ENCODE assay signal across 8 cellular contexts in genomic region chr18:5294618-5295230, GRCh38. TPM values are rescaled to one million over a fixed set of nuclear protein-coding genes. Genes with fewer than 3 reads are reported as not detected.
DNase-seq lines count a peak whose midpoint lies in the region; ATAC-seq and TF ChIP-seq lines count a peak whose summit lies in the region.

No MANE protein-coding gene starts in this region.

- intact Hi-C loops in OCI-LY7 (cut with micrococcal nuclease; ENCODE audit: unreplicated experiment) = loop anchor here (5.0 to 10.0 kb wide), 3 partner anchors 127 to 1380 kb away; no protein-coding TSS in a partner anchor

- H3K4me2 ChIP-seq in OCI-LY7 (ENCODE audit: low read length) (peak overlapping the region; percentile 98), neural cell (ENCODE audit: low read length) (peak overlapping the region; percentile 77)

- peak; percentile 38 for TF ChIP-seq RAD21 in neural cell (conservative IDR thresholded peaks at IDR 0.05)

- H4K20me1 ChIP-seq in OCI-LY7 (ENCODE audit: insufficient read depth, low read length) (no peaks in the 10 kb centered on the region), neural cell (ENCODE audit: insufficient read depth) (no peaks in the 10 kb centered on the region)

- DNase-seq in AML-193 (lab: John Stamatoyannopoulos, UW) (peak; percentile 41 to 74), GM19238 (ENCODE audit: insufficient read length, low spot score) (peak; percentile 31), OCI-LY7 (ENCODE audit: low spot score) (peak; percentile 70), fibroblast of mammary gland (ENCODE audit: low read depth) (peak; percentile 47), substantia nigra (lab: John Stamatoyannopoulos, UW) (peak in 41 of 49 donors; percentile 8 to 69 (median 49))
- DNase-seq in activated T-cell treated with anti-CD3 and anti-CD28 coated beads, Interleukin-2, amount 50 U/mL, for 48 hours = peak; percentile 74 to 75

- peak overlapping the region; percentile 79 for H3K9ac ChIP-seq in neural cell (ENCODE audit: low read length)

- H3K9me2 ChIP-seq in OCI-LY7 (ENCODE audit: insufficient read depth, low read length) = no peaks in the 10 kb centered on the region
- H3K9me2 ChIP-seq in neural cell (ENCODE audit: insufficient read depth, low read length) = no peaks in the 10 kb centered on the region

- no peak for TF ChIP-seq CTCF in OCI-LY7 (conservative IDR thresholded peaks at IDR 0.05; ENCODE audit: low read length)
- no peak for TF ChIP-seq CTCF in fibroblast of mammary gland (conservative IDR thresholded peaks at IDR 0.05; ENCODE audit: control insufficient read depth, insufficient read depth, low read depth, low read length)
- TF ChIP-seq CTCF in neural cell (IDR thresholded peaks at IDR 0.05; ENCODE audit: poor library complexity, severe bottlenecking) = peak; percentile 10

- H3K4me3 ChIP-seq in OCI-LY7 (ENCODE audit: low read depth, low read length, poor library complexity, severe bottlenecking) (peak overlapping the region; percentile 80), fibroblast of mammary gland (ENCODE audit: control insufficient read depth, low read depth, low read length) (peak overlapping the region; percentile 77), neural cell (ENCODE audit: low read length) (peak overlapping the region; percentile 93)

- TF ChIP-seq EP300 in neural cell (conservative IDR thresholded peaks at IDR 0.05; ENCODE audit: poor library complexity, severe bottlenecking) = no peak

- peak; percentile 6 for ATAC-seq in HG03432 (IDR thresholded peaks at IDR 0.05; ENCODE audit: unreplicated experiment)

- H3K36me3 ChIP-seq in OCI-LY7 (ENCODE audit: insufficient read depth, low read length) = peaks cover 37% of the 10 kb centered on the region
- H3K36me3 ChIP-seq in neural cell (ENCODE audit: insufficient read depth, low read length) = peaks cover 4% of the 10 kb centered on the region

- BruUV-seq in OCI-LY7 (replicated peaks; lab: Mats Ljungman, UMichigan) = no TSS peak

- POLR2A ChIA-PET in OCI-LY7 (lab: Charles Lee) = interaction anchor here (0.6 to 4.8 kb wide), 10 partner anchors 10 to 1379 kb away, joined by 3 to 56 read pairs (median 3); no protein-coding TSS in a partner anchor

- H3K27ac ChIP-seq in OCI-LY7 (ENCODE audit: low read depth, low read length, poor library complexity, severe bottlenecking) (peak overlapping the region; percentile 89), neural cell (ENCODE audit: low read length) (peak overlapping the region; percentile 86), substantia nigra (ENCODE audit: low read depth, low read length, poor library complexity, severe bottlenecking) (peak overlapping the region; percentile 97)

- H3F3A ChIP-seq in neural cell (ENCODE audit: insufficient read depth, low read length, poor library complexity, severe bottlenecking) = peaks cover 9% of the 10 kb centered on the region

- H3K27me3 ChIP-seq in neural cell (ENCODE audit: insufficient read depth, low read depth, low read length) = no peaks in the 10 kb centered on the region

- H2AFZ ChIP-seq in OCI-LY7 (ENCODE audit: low read length) (no peak overlapping the region; the same call in 1 of the 2 replicates), neural cell (ENCODE audit: low read depth, low read length) (peak overlapping the region; percentile 86)

- H3K79me2 ChIP-seq in OCI-LY7 (ENCODE audit: insufficient read depth, low read depth, low read length) (peaks cover 47% of the 10 kb centered on the region), neural cell (replicated peaks; ENCODE audit: insufficient read depth, low read length) (no peaks in the 10 kb centered on the region)

- peaks cover 55% of the 10 kb centered on the region for H3K4me1 ChIP-seq in OCI-LY7 (ENCODE audit: insufficient read depth, low read length, poor library complexity, severe bottlenecking)

- CTCF ChIA-PET in OCI-LY7 (lab: Charles Lee; ENCODE audit: unreplicated experiment) = interaction anchor here (0.6 kb wide), 2 partner anchors 36 to 216 kb away, joined by 3 to 4 read pairs; no protein-coding TSS in a partner anchor

- H3K9me3 ChIP-seq in OCI-LY7 (ENCODE audit: low read length) (no peaks in the 10 kb centered on the region), neural cell (ENCODE audit: low read length) (no peaks in the 10 kb centered on the region)

TF ChIP-seq in neural cell, 6 proteins besides CTCF, POLR2A, EP300 and RAD21:
- peak; percentile 70 for TF ChIP-seq POLR2AphosphoS5 (IDR thresholded peaks at IDR 0.05)
- TF ChIP-seq EZH2 (IDR thresholded peaks at IDR 0.05; ENCODE audit: borderline replicate concordance, insufficient read depth, low read length, poor library complexity, severe bottlenecking) = no peak
- peak; percentile 48 for TF ChIP-seq REST (IDR thresholded peaks at IDR 0.05; ENCODE audit: borderline replicate concordance)
- TF ChIP-seq MXI1 (conservative IDR thresholded peaks at IDR 0.05; ENCODE audit: poor library complexity, severe bottlenecking) = peak; percentile 68
- TF ChIP-seq TAF1 (IDR thresholded peaks at IDR 0.05; ENCODE audit: low read depth) = no peak
- TF ChIP-seq SMC3 (conservative IDR thresholded peaks at IDR 0.05; ENCODE audit: poor library complexity) = peak; percentile 30

RNA-seq across cellular contexts. Expression of gene ZBTB14, which starts 0.8 kb away (rescaled TPM):
- 28.1 and 29.6 TPM in 2 replicates for total RNA-seq in OCI-LY7 (2014; rRNA removed; shearing (Covaris generic))
- total RNA-seq in OCI-LY7 (2022) = 33.9 and 37.8 TPM in 2 replicates
- polyA plus RNA-seq in neural cell = 30.3 and 33.5 TPM in 2 replicates
- 36.3 and 45.5 TPM in 2 replicates for polyA minus RNA-seq in neural cell

Comparison
In these comparisons a context has a peak if more than half of its experiments do, and no peak if none do; other contexts are left out.
1. Peak in every context shown above with its lines: DNase-seq, ATAC-seq, H3K4me3 ChIP-seq and H3K27ac ChIP-seq.